ENCODE assay signal across 9 cellular contexts in genomic region chrX:87890437-87890836, GRCh38.
"Had no signal": no experiment of that assay in that cellular context is flagged by ENCODE, and none has a peak within 500 bp of the region (broad histone marks: within the 10 kb centered on the region; RNA-seq: fewer than 3 reads in every experiment).

No MANE protein-coding gene starts in this region.

- H3K9me3 Mint-ChIP-seq: IgD-negative memory B cell had no signal

- H3K4me3 Mint-ChIP-seq: IgD-negative memory B cell had no signal

- DNase-seq: IMR-90, KBM-7, KG1 had no signal

- H3K36me3 Mint-ChIP-seq: IgD-negative memory B cell had no signal

- FAIRE-seq: HepG2, HTR-8/SVneo, K562 had no signal

- H3K4me1 Mint-ChIP-seq: IgD-negative memory B cell had no signal

- H3K4me2 ChIP-seq: KMS-11 had no signal

- H3K27ac Mint-ChIP-seq: IgD-negative memory B cell had no signal

- ATAC-seq: HepG2, K562 had no signal

- H3K27ac ChIP-seq: HL-60, KMS-11 had no signal

- H3K4me3 ChIP-seq: K562 had no signal

- H3K9ac ChIP-seq: KMS-11 had no signal
